Comparison of ENCODE assay signal across 9 cellular contexts in genomic region chr2:27954261-27954673, GRCh38.
DNase-seq lines count a peak whose midpoint lies in the region; ATAC-seq and TF ChIP-seq lines count a peak whose summit lies in the region.
"Had no signal": no experiment of that assay in that cellular context is flagged by ENCODE, and none has a peak within 500 bp of the region (broad histone marks: within the 10 kb centered on the region; RNA-seq: fewer than 3 reads in every experiment).

No MANE protein-coding gene starts in this region.

- H3K36me3 ChIP-seq in tibial artery, result no peaks in the 10 kb centered on the region

- peak overlapping the region; percentile 44 for H3K27ac ChIP-seq in tibial artery

- H3K27me3 ChIP-seq in tibial artery, result no peaks in the 10 kb centered on the region

- H3K4me3 Mint-ChIP-seq in T-helper 2 cell treated with Interferon-gamma antibody and Interleukin-4, amounts not matched to agents 5 μg/mL and 100 μg/mL, for 36 hours, result peak overlapping the region; percentile 32
- no peak overlapping the region for H3K4me3 Mint-ChIP-seq in activated naive CD8-positive, alpha-beta T cell treated with anti-CD3 and anti-CD28 coated beads for 36 hours

- H3K27ac Mint-ChIP-seq in T-helper 2 cell treated with Interferon-gamma antibody and Interleukin-4, amounts not matched to agents 5 μg/mL and 100 μg/mL, for 36 hours, result peak overlapping the region; percentile 43
- H3K27ac Mint-ChIP-seq in activated naive CD8-positive, alpha-beta T cell treated with anti-CD3 and anti-CD28 coated beads for 36 hours, result peak overlapping the region; percentile 87

- peaks cover 72% of the 10 kb centered on the region for H3K4me1 Mint-ChIP-seq in T-helper 2 cell treated with Interferon-gamma antibody and Interleukin-4, amounts not matched to agents 5 μg/mL and 100 μg/mL, for 36 hours (ENCODE audit: low read depth)
- H3K4me1 Mint-ChIP-seq in activated naive CD8-positive, alpha-beta T cell treated with anti-CD3 and anti-CD28 coated beads for 36 hours, result peaks cover 57% of the 10 kb centered on the region

- H3K4me3 ChIP-seq in tibial artery, result no peak overlapping the region

- no peaks in the 10 kb centered on the region for H3K9me3 ChIP-seq in tibial artery

- H3K36me3 Mint-ChIP-seq in T-helper 2 cell treated with Interferon-gamma antibody and Interleukin-4, amounts not matched to agents 5 μg/mL and 100 μg/mL, for 36 hours (ENCODE audit: low read depth), result peaks cover 40% of the 10 kb centered on the region
- peaks cover 42% of the 10 kb centered on the region for H3K36me3 Mint-ChIP-seq in activated naive CD8-positive, alpha-beta T cell treated with anti-CD3 and anti-CD28 coated beads for 36 hours

- peaks cover 0 to 33% (median 13%) of the 10 kb centered on the region in 4 donors for H3K4me1 ChIP-seq in tibial artery

- TF ChIP-seq CTCF in tibial artery (IDR thresholded peaks at IDR 0.05), result no peak

- no peak for DNase-seq in T-helper 2 cell treated with Interferon-gamma antibody and Interleukin-4, amounts not matched to agents 5 μg/mL and 100 μg/mL, for 36 hours (ENCODE audit: low spot score)
- DNase-seq in T-helper 2 cell (no peak), iris pigment epithelial cell (ENCODE audit: low read depth) (peak; percentile 45), tibial artery (no peak), NOMO-1 treated with DMSO at 0.1 percent for 48 hours (lab: John Stamatoyannopoulos, UW; ENCODE audit: unreplicated experiment) (no peak), HuH-7.5 (ENCODE audit: low spot score) (no peak)
- DNase-seq in activated naive CD8-positive, alpha-beta T cell treated with anti-CD3 and anti-CD28 coated beads for 36 hours, result no peak
- DNase-seq: islet precursor cell had no signal

- intact Hi-C loops in tibial artery (cut with DNase I; ENCODE audit: low total_unique reads), result loop anchor here (10.0 kb wide), 1 partner anchor 441 kb away; the partner anchor contains the start of gene FOSL2

- H3K27me3 Mint-ChIP-seq in T-helper 2 cell treated with Interferon-gamma antibody and Interleukin-4, amounts not matched to agents 5 μg/mL and 100 μg/mL, for 36 hours (ENCODE audit: low read depth), result no peaks in the 10 kb centered on the region
- H3K27me3 Mint-ChIP-seq in activated naive CD8-positive, alpha-beta T cell treated with anti-CD3 and anti-CD28 coated beads for 36 hours, result no peaks in the 10 kb centered on the region

- H3K9me3 Mint-ChIP-seq in T-helper 2 cell treated with Interferon-gamma antibody and Interleukin-4, amounts not matched to agents 5 μg/mL and 100 μg/mL, for 36 hours, result peaks cover 22% of the 10 kb centered on the region
- peaks cover 14% of the 10 kb centered on the region for H3K9me3 Mint-ChIP-seq in activated naive CD8-positive, alpha-beta T cell treated with anti-CD3 and anti-CD28 coated beads for 36 hours

- ATAC-seq in HG03565 (IDR thresholded peaks at IDR 0.05; ENCODE audit: unreplicated experiment), result no peak
